Comparison of ENCODE assay signal across 16 cellular contexts in the genomic region with DNA sequence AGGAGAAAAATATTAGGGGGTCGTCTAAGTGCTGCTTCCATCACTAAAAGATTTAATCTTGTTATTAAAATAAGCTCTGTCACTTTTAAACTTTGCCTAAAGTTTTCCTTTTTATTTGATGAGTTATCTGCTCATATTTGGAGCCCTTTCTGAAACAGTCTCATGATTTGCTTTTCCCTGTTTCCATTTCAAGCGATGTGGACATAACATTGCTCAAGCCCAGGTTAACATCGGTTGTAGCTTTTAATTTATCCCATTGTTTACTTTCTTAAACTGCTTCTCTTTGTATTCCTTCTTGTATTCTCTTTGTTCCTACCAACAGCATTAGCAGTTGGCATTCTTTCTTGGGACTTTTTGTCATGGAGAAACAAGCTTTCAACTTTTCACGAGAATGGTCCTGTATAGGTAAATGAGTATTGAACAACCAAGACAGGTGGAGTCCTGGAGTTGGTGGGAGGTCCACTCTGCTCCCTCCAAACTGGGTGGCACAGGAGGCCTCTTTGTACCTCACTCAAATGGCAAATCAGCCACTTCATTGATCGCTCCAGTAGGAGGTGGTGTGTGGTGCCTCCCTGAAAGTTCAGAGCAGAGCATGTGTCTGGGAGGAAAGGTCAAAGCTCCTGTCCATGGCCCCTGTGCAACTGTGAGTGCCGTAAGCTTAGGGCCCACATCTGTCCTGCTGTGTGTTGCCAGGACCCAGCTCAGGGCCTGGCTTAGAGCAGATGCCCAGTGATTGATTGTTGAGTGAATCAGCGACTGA.
DNase-seq lines count a peak whose midpoint lies in the region; ATAC-seq, FAIRE-seq and TF ChIP-seq lines count a peak whose summit lies in the region.
"Had no signal": no experiment of that assay in that cellular context is flagged by ENCODE, and none has a peak within 500 bp of the region (broad histone marks: within the 10 kb centered on the region; RNA-seq: fewer than 3 reads in every experiment).

No MANE protein-coding gene starts in this region.

- no peaks in the 10 kb centered on the region for H3K36me3 Mint-ChIP-seq in GM23338 (ENCODE audit: low read depth)
- H3K36me3 Mint-ChIP-seq: CD4-positive, alpha-beta memory T cell had no signal

- peak in 1 of 2 experiments; percentile 27; a peak in 1 of 4 replicates for TF ChIP-seq CTCF in GM23338 (conservative IDR thresholded peaks at IDR 0.05; ENCODE audit: low read depth in 2 of 2)
- 0 out of 2 replicates have a peak, but pooled peaks have one; percentile 20 for TF ChIP-seq CTCF in HepG2 (CRISPR knock-in tag; IDR thresholded peaks at IDR 0.05)
- no peak for TF ChIP-seq CTCF in GM13977 (IDR thresholded peaks at IDR 0.05; ENCODE audit: extremely low read depth, insufficient read depth, missing control alignments)

- H3K27me3 Mint-ChIP-seq in GM23338 (ENCODE audit: insufficient read depth, low read depth, poor library complexity): peaks cover 1% of the 10 kb centered on the region

- no TSS peak for BruUV-seq in HepG2 (replicated peaks; lab: Mats Ljungman, UMichigan)

- 30% methylated on average over 7 of the region's 7 CpGs for WGBS in HepG2 (ENCODE audit: low lambda C conversion rate)

- no peak overlapping the region for H3K27ac Mint-ChIP-seq in GM23338
- H3K27ac Mint-ChIP-seq: CD4-positive, alpha-beta memory T cell had no signal

- H3K4me3 Mint-ChIP-seq in GM23338: no peak overlapping the region
- H3K4me3 Mint-ChIP-seq: CD4-positive, alpha-beta memory T cell had no signal

- TF ChIP-seq RAD21 in HepG2 (CRISPR knock-in tag; IDR thresholded peaks at IDR 0.05): no peak

- H3K4me2 ChIP-seq in GM23338 (no peak overlapping the region), HepG2 (ENCODE audit: low read depth, low read length) (no peak overlapping the region)
- H3K4me2 ChIP-seq: KMS-11 had no signal

- intact Hi-C loops in HepG2 (cut with micrococcal nuclease; ENCODE audit: unreplicated experiment): no loop called here
- intact Hi-C loops in sciatic nerve (cut with DNase I): no loop called here

- in situ Hi-C loops in HepG2 (cut with HindIII; ENCODE audit: extremely low pct_ligation_motif_present, low pct_unique_long_range_greater_than_20kb): no loop called here
- in situ Hi-C loops in GM13977 (cut with MboI; ENCODE audit: low pct_unique_long_range_greater_than_20kb, low sequenced_read_pairs, unreplicated experiment): no loop called here
- in situ Hi-C loops in ACHN (cut with HindIII; ENCODE audit: low pct_ligation_motif_present, low pct_unique_long_range_greater_than_20kb, low sequenced_read_pairs): no loop called here

- no peaks in the 10 kb centered on the region for H4K20me1 ChIP-seq in GM23338 (replicated peaks; ENCODE audit: insufficient read depth)
- no peaks in the 10 kb centered on the region for H4K20me1 ChIP-seq in HepG2 (ENCODE audit: insufficient read depth, low read length)

- no peak for FAIRE-seq in HepG2 (lab: Jason Lieb, UNC)
- FAIRE-seq: G401.6, GM12891, GM19239 had no signal

- H3K27ac ChIP-seq in GM23338 (ENCODE audit: low read depth): no peak overlapping the region
- no peak overlapping the region for H3K27ac ChIP-seq in HepG2 (ENCODE audit: extremely low read length, insufficient read depth, low read length)
- H3K27ac ChIP-seq: C4-2B, KMS-11 had no signal

- H3K9ac ChIP-seq in HepG2 (ENCODE audit: insufficient read depth, low read depth, low read length): no peak overlapping the region
- H3K9ac ChIP-seq: KMS-11 had no signal

- H3K9me3 ChIP-seq in HepG2 (ENCODE audit: low read length): no peaks in the 10 kb centered on the region
- H3K9me3 ChIP-seq: BE2C had no signal

- no peak for TF ChIP-seq POLR2A in HepG2 (IDR thresholded peaks at IDR 0.05; ENCODE audit: insufficient read depth in 1 of 2, low read depth in 2 of 2, low read length in 2 of 2)

- ATAC-seq in GM23338: no peak; the same call in 2 of the 3 replicates
- peak; percentile 60 for ATAC-seq in HepG2
- ATAC-seq in sciatic nerve: no peak
- no peak for ATAC-seq in HG03045 (IDR thresholded peaks at IDR 0.05; ENCODE audit: unreplicated experiment)

- no peaks in the 10 kb centered on the region for H3K4me1 Mint-ChIP-seq in GM23338
- H3K4me1 Mint-ChIP-seq: CD4-positive, alpha-beta memory T cell had no signal

- POLR2A ChIA-PET in HepG2 (lab: Yijun Ruan, JAX): no interaction called here

- H3F3A ChIP-seq in GM23338 (replicated peaks; ENCODE audit: low read depth): no peaks in the 10 kb centered on the region

- H3K4me1 ChIP-seq in GM23338 (ENCODE audit: insufficient read depth): no peaks in the 10 kb centered on the region
- H3K4me1 ChIP-seq in HepG2 (ENCODE audit: insufficient read depth, low read length): no peaks in the 10 kb centered on the region
- H3K4me1 ChIP-seq: BE2C had no signal

- no peaks in the 10 kb centered on the region for H3K27me3 ChIP-seq in GM23338 (ENCODE audit: insufficient read depth)
- peaks cover 0 to 6% of the 10 kb centered on the region in 2 experiments; a peak in 1 of 5 replicates for H3K27me3 ChIP-seq in HepG2 (ENCODE audit: control insufficient read depth in 1 of 2, insufficient read depth in 2 of 2, low read length in 2 of 2)
- H3K27me3 ChIP-seq: BE2C had no signal

- H3K4me3 ChIP-seq in GM23338: no peak overlapping the region
- H3K4me3 ChIP-seq in HepG2 (replicated peaks in 1 of 3; ENCODE audit: insufficient read depth in 1 of 3, low read depth in 2 of 3, low read length in 3 of 3): no peak overlapping the region

- H3K79me2 ChIP-seq in GM23338 (replicated peaks; ENCODE audit: insufficient read depth): no peaks in the 10 kb centered on the region
- no peaks in the 10 kb centered on the region for H3K79me2 ChIP-seq in HepG2 (ENCODE audit: insufficient read depth, low read length)

- no peak for TF ChIP-seq EP300 in HepG2 (IDR thresholded peaks at IDR 0.05; ENCODE audit: low read depth in 2 of 2, low read length in 2 of 2)
- TF ChIP-seq EP300 in HepG2 (CRISPR knock-in tag; IDR thresholded peaks at IDR 0.05; ENCODE audit: borderline replicate concordance): no peak

- H2AFZ ChIP-seq in GM23338 (no peak overlapping the region), HepG2 (ENCODE audit: low read length) (no peak overlapping the region)

- DNase-seq in GM23338 (ENCODE audit: low spot score) (peak; percentile 7), ecto neural progenitor cell (ENCODE audit: low spot score) (peak; percentile 27), HepG2 (ENCODE audit: low spot score) (no peak), sciatic nerve (ENCODE audit: low spot score) (peak; percentile 25), GM13977 (ENCODE audit: low spot score) (no peak), ACHN (no peak)
- DNase-seq: BE2C; CD4-positive, alpha-beta memory T cell; DMS79; H7 had no signal

- H3K9me3 Mint-ChIP-seq in GM23338: no peaks in the 10 kb centered on the region
- H3K9me3 Mint-ChIP-seq: CD4-positive, alpha-beta memory T cell had no signal

- H3K9me2 ChIP-seq in GM23338 (ENCODE audit: insufficient read depth): peaks cover 3% of the 10 kb centered on the region; the same call in 1 of the 2 replicates

- CTCF ChIA-PET in HepG2 (lab: Yijun Ruan, JAX; ENCODE audit: low intra/inter-chr PET ratio, low total read pairs): no interaction called here

- H3K36me3 ChIP-seq in GM23338 (ENCODE audit: insufficient read depth): no peaks in the 10 kb centered on the region
- no peaks in the 10 kb centered on the region for H3K36me3 ChIP-seq in HepG2 (replicated peaks in 1 of 2; ENCODE audit: control insufficient read depth in 1 of 2, insufficient read depth in 2 of 2, low read length in 2 of 2)
- H3K36me3 ChIP-seq: BE2C had no signal

TF ChIP-seq in GM23338, 12 proteins besides CTCF, POLR2A, EP300 and RAD21 (continues in another document):
- no peak for TF ChIP-seq ZNF114 (CRISPR knock-in tag; IDR thresholded peaks at IDR 0.05)

TF ChIP-seq in HepG2, 621 proteins besides CTCF, POLR2A, EP300 and RAD21:
- TF ChIP-seq ZNF382 (CRISPR knock-in tag; IDR thresholded peaks at IDR 0.05; ENCODE audit: borderline replicate concordance): no peak

Comparison
In these comparisons a context has a peak if more than half of its experiments do, and no peak if none do; other contexts are left out.
1. DNase-seq: peak in GM23338 (single experiment), ecto neural progenitor cell (single experiment) and sciatic nerve (single experiment); none in HepG2 (single experiment), GM13977 (single experiment) and ACHN (single experiment).